ENCODE assay signal across 14 cellular contexts in genomic region chr14:21494902-21495762, GRCh38. TPM values are rescaled to one million over a fixed set of nuclear protein-coding genes. Genes with fewer than 3 reads are reported as not detected.
A peak's percentile ranks its signal among the peaks of the same experiment; 100 is the strongest.
DNase-seq lines count a peak whose midpoint lies in the region; ATAC-seq and TF ChIP-seq lines count a peak whose summit lies in the region.
"Had no signal": no experiment of that assay in that cellular context is flagged by ENCODE, and none has a peak within 500 bp of the region (broad histone marks: within the 10 kb centered on the region; RNA-seq: fewer than 3 reads in every experiment).

No MANE protein-coding gene starts in this region.

- H3K27me3 ChIP-seq in HUES64 (ENCODE audit: insufficient read depth, low read length) = no peaks in the 10 kb centered on the region
- H3K27me3 ChIP-seq: transverse colon had no signal

- no peak overlapping the region for H3K4me3 Mint-ChIP-seq in chondrocyte (ENCODE audit: unreplicated experiment)
- H3K4me3 Mint-ChIP-seq: T-cell had no signal

- H3K4me3 ChIP-seq in HUES64 (ENCODE audit: low read length) = no peak overlapping the region
- H3K4me3 ChIP-seq in mesodermal cell (ENCODE audit: extremely low read depth, insufficient read depth, low read length, poor library complexity, severe bottlenecking) = no peak overlapping the region
- H3K4me3 ChIP-seq: transverse colon had no signal

- peaks cover 11% of the 10 kb centered on the region for H3K4me1 Mint-ChIP-seq in chondrocyte (ENCODE audit: low read depth)

- H3K36me3 Mint-ChIP-seq in chondrocyte (ENCODE audit: low read depth) = peaks cover 43% of the 10 kb centered on the region

- no peak for TF ChIP-seq CTCF in chondrocyte (IDR thresholded peaks at IDR 0.05)

- peaks cover 5% of the 10 kb centered on the region for H3K4me1 ChIP-seq in HUES64 (ENCODE audit: insufficient read depth, low read length)
- peaks cover 9% of the 10 kb centered on the region for H3K4me1 ChIP-seq in mesodermal cell (ENCODE audit: control insufficient read depth, insufficient read depth, low read length, poor library complexity, severe bottlenecking)
- H3K4me1 ChIP-seq: transverse colon had no signal

- no peaks in the 10 kb centered on the region for H3K27me3 Mint-ChIP-seq in chondrocyte (ENCODE audit: low read depth)
- H3K27me3 Mint-ChIP-seq: T-cell had no signal

- H3K9me3 ChIP-seq in HUES64 (ENCODE audit: insufficient read depth, low read depth, low read length) = no peaks in the 10 kb centered on the region
- H3K9me3 ChIP-seq in mesodermal cell (ENCODE audit: control insufficient read depth, low read length) = no peaks in the 10 kb centered on the region
- H3K9me3 ChIP-seq: transverse colon had no signal

- H3K9me3 Mint-ChIP-seq in chondrocyte (ENCODE audit: low read depth) = no peaks in the 10 kb centered on the region
- H3K9me3 Mint-ChIP-seq: T-cell had no signal

- peak; percentile 28 for DNase-seq in NCI-H2107 treated with DMSO at 0.1 percent for 48 hours (lab: John Stamatoyannopoulos, UW; ENCODE audit: unreplicated experiment)
- DNase-seq in NCI-H2107 (lab: John Stamatoyannopoulos, UW) = no peak
- no peak for DNase-seq in chondrocyte (ENCODE audit: low spot score)
- DNase-seq in NCI-H1105 (lab: John Stamatoyannopoulos, UW) = no peak
- DNase-seq in activated CD4-positive, CD25-positive, alpha-beta regulatory T cell (lab: John Stamatoyannopoulos, UW) = no peak
- DNase-seq: 8988T, GOT3, left cardiac atrium, NCI-H187 treated with DMSO at 0.1 percent for 48 hours, T-cell, transverse colon had no signal

- H3K27ac ChIP-seq in HUES64 (ENCODE audit: low read depth, low read length) (peak overlapping the region; percentile 43; the same call in 1 of the 2 replicates), mesodermal cell (ENCODE audit: low read depth, low read length, severe bottlenecking) (peak overlapping the region; percentile 16)
- H3K27ac ChIP-seq: transverse colon had no signal

- no peak overlapping the region for H3K9ac ChIP-seq in HUES64 (ENCODE audit: low read depth, low read length)

- H3K36me3 ChIP-seq in HUES64 (ENCODE audit: insufficient read depth, low read length) = peaks cover 92% of the 10 kb centered on the region
- H3K36me3 ChIP-seq in mesodermal cell (ENCODE audit: control insufficient read depth, insufficient read depth, low read length) = peaks cover 89% of the 10 kb centered on the region

- H3K27ac Mint-ChIP-seq in chondrocyte (ENCODE audit: unreplicated experiment) = peak overlapping the region; percentile 93

- 75% methylated on average over 2 of the region's 2 CpGs for WGBS in HUES64
- 40% methylated on average over 1 of the region's 2 CpGs; no CpG with 5 or more reads in 1 of the 2 experiments for WGBS in mesodermal cell (ENCODE audit: insufficient coverage in 2 of 2), 2 experiments

- no peak for ATAC-seq in HG03139 (IDR thresholded peaks at IDR 0.05; ENCODE audit: unreplicated experiment)
- ATAC-seq: left cardiac atrium, T-cell had no signal

RNA-seq across cellular contexts. Expression of gene METTL3, which starts 16.0 kb away (rescaled TPM):
- polyA plus RNA-seq in HUES64 (2013, experiment 1 of 2) = 59.3 TPM
- 55.1 TPM for polyA plus RNA-seq in HUES64 (2013, experiment 2 of 2)
- total RNA-seq in chondrocyte = 29.3 to 38.5 TPM (median 30.4 TPM) in 3 replicates
- 57.8 TPM for polyA plus RNA-seq in mesodermal cell (2013, experiment 1 of 2)
- 54.6 TPM for polyA plus RNA-seq in mesodermal cell (2013, experiment 2 of 2)

RNA-seq across cellular contexts. Expression of gene TOX4, which starts 18.1 kb away (rescaled TPM):
- 32.4 TPM for polyA plus RNA-seq in HUES64 (2013, experiment 1 of 2)
- 29.9 TPM for polyA plus RNA-seq in HUES64 (2013, experiment 2 of 2)
- 61.7 to 71.8 TPM (median 62.2 TPM) in 3 replicates for total RNA-seq in chondrocyte
- polyA plus RNA-seq in mesodermal cell (2013, experiment 1 of 2) = 53.8 TPM
- 49.4 TPM for polyA plus RNA-seq in mesodermal cell (2013, experiment 2 of 2)

RNA-seq across cellular contexts. Expression of gene RAB2B, which starts 18.4 kb away (rescaled TPM):
- 14.3 TPM for polyA plus RNA-seq in HUES64 (2013, experiment 1 of 2)
- 18.5 TPM for polyA plus RNA-seq in HUES64 (2013, experiment 2 of 2)
- 38.1 to 44.4 TPM (median 39.7 TPM) in 3 replicates for total RNA-seq in chondrocyte
- 24.9 TPM for polyA plus RNA-seq in mesodermal cell (2013, experiment 1 of 2)
- 26.8 TPM for polyA plus RNA-seq in mesodermal cell (2013, experiment 2 of 2)

RNA-seq across cellular contexts. Expression of gene SALL2, which starts 31.0 kb away (rescaled TPM):
- polyA plus RNA-seq in HUES64 (2013, experiment 1 of 2) = 211 TPM
- polyA plus RNA-seq in HUES64 (2013, experiment 2 of 2) = 202 TPM
- total RNA-seq in chondrocyte = 8.7 to 13.1 TPM (median 10.1 TPM) in 3 replicates
- 57.8 TPM for polyA plus RNA-seq in mesodermal cell (2013, experiment 1 of 2)
- polyA plus RNA-seq in mesodermal cell (2013, experiment 2 of 2) = 52.8 TPM

RNA-seq across cellular contexts. Expression of gene CHD8, which starts 39.2 kb away (rescaled TPM):
- 56.5 TPM for polyA plus RNA-seq in HUES64 (2013, experiment 1 of 2)
- 57.4 TPM for polyA plus RNA-seq in HUES64 (2013, experiment 2 of 2)
- 69.7 to 86.2 TPM (median 69.8 TPM) in 3 replicates for total RNA-seq in chondrocyte
- 58.8 TPM for polyA plus RNA-seq in mesodermal cell (2013, experiment 1 of 2)
- polyA plus RNA-seq in mesodermal cell (2013, experiment 2 of 2) = 50.9 TPM
